ENCODE assay signal across 10 cellular contexts in genomic region chr13:41019578-41020347, GRCh38. TPM values are rescaled to one million over a fixed set of nuclear protein-coding genes. Genes with fewer than 3 reads are reported as not detected.
DNase-seq lines count a peak whose midpoint lies in the region; ATAC-seq, FAIRE-seq and TF ChIP-seq lines count a peak whose summit lies in the region.
"Had no signal": no experiment of that assay in that cellular context is flagged by ENCODE, and none has a peak within 500 bp of the region (broad histone marks: within the 10 kb centered on the region; RNA-seq: fewer than 3 reads in every experiment).

No MANE protein-coding gene starts in this region.

- H3K36me3 ChIP-seq in BLaER1 = no peaks in the 10 kb centered on the region
- no peaks in the 10 kb centered on the region for H3K36me3 ChIP-seq in adrenal gland (replicated peaks in 1 of 2)
- H3K36me3 ChIP-seq in gastroesophageal sphincter = no peaks in the 10 kb centered on the region

- H3K27me3 ChIP-seq in BLaER1 = no peaks in the 10 kb centered on the region
- no peaks in the 10 kb centered on the region for H3K27me3 ChIP-seq in adrenal gland
- H3K27me3 ChIP-seq in gastroesophageal sphincter = no peaks in the 10 kb centered on the region

- TF ChIP-seq CTCF in adrenal gland (IDR thresholded peaks at IDR 0.05) (no peak), gastroesophageal sphincter (IDR thresholded peaks at IDR 0.05) (no peak)

- peak overlapping the region; percentile 96 for H3K9ac ChIP-seq in BLaER1

- TF ChIP-seq EP300 in gastroesophageal sphincter (IDR thresholded peaks at IDR 0.05) = no peak

- DNase-seq in adrenal gland (no peak), memory B cell (ENCODE audit: low spot score in 2 of 2) (no peak), DMS153 (lab: John Stamatoyannopoulos, UW) (no peak), HTR-8/SVneo (ENCODE audit: insufficient read length, low spot score) (no peak)
- DNase-seq: HFFc6, NCI-H524 treated with DMSO at 0.1 percent for 48 hours had no signal

- H3K27me3 Mint-ChIP-seq in memory B cell = no peaks in the 10 kb centered on the region

- peak; percentile 56 for ATAC-seq in HG02943 (IDR thresholded peaks at IDR 0.05; ENCODE audit: low read depth, unreplicated experiment)
- ATAC-seq in memory B cell (ENCODE audit: low read depth) = no peak
- no peak for ATAC-seq in HG03025 (IDR thresholded peaks at IDR 0.05; ENCODE audit: low FRiP score, unreplicated experiment)
- no peak for ATAC-seq in gastroesophageal sphincter

- peak overlapping the region; percentile 71 for H3K4me2 ChIP-seq in BLaER1

- H3K4me3 Mint-ChIP-seq in memory B cell = no peak overlapping the region
- H3K4me3 Mint-ChIP-seq: HFFc6 had no signal

- H3K9me3 ChIP-seq in BLaER1 (no peaks in the 10 kb centered on the region), adrenal gland (replicated peaks in 1 of 3) (no peaks in the 10 kb centered on the region), gastroesophageal sphincter (no peaks in the 10 kb centered on the region)

- peaks cover 7% of the 10 kb centered on the region for H3K36me3 Mint-ChIP-seq in memory B cell

- TF ChIP-seq POLR2A in adrenal gland (IDR thresholded peaks at IDR 0.05) = no peak
- no peak for TF ChIP-seq POLR2A in gastroesophageal sphincter (IDR thresholded peaks at IDR 0.05)

- H3K9me3 Mint-ChIP-seq in memory B cell = no peaks in the 10 kb centered on the region
- H3K9me3 Mint-ChIP-seq: HFFc6 had no signal

- intact Hi-C loops in adrenal gland (cut with DNase I) = loop anchor here in 1 of 2 donors (5.0 kb wide), 1 partner anchor 33 kb away; no protein-coding TSS in a partner anchor

- H3K4me3 ChIP-seq in BLaER1 = peak overlapping the region; percentile 76
- no peak overlapping the region for H3K4me3 ChIP-seq in adrenal gland
- no peak overlapping the region for H3K4me3 ChIP-seq in gastroesophageal sphincter

- H4K20me1 ChIP-seq in BLaER1 = peaks cover 6% of the 10 kb centered on the region; the same call in 1 of the 2 replicates

- peaks cover 23% of the 10 kb centered on the region for H3K4me1 ChIP-seq in BLaER1
- H3K4me1 ChIP-seq in adrenal gland (replicated peaks in 1 of 2) = peaks cover 9 to 40% of the 10 kb centered on the region in 2 donors
- peaks cover 0 to 60% (median 5%) of the 10 kb centered on the region in 3 donors for H3K4me1 ChIP-seq in gastroesophageal sphincter

- peak overlapping the region; percentile 99 for H3K27ac Mint-ChIP-seq in memory B cell

- H3K27ac ChIP-seq in BLaER1 = peak overlapping the region; percentile 94
- H3K27ac ChIP-seq in adrenal gland = peak overlapping the region in 3 of 5 donors; percentile 20 to 73 (median 35)
- peak overlapping the region in 1 of 4 donors; percentile 3 for H3K27ac ChIP-seq in gastroesophageal sphincter

- WGBS in adrenal gland, 4 donors = 81 to 92% (median 83%) methylated on average over 2 of the region's 2 CpGs
- WGBS in gastroesophageal sphincter (ENCODE audit: low coverage in 1 of 2), 2 donors = 79 to 88% methylated on average over 2 of the region's 2 CpGs

- peaks cover 24% of the 10 kb centered on the region for H3K4me1 Mint-ChIP-seq in memory B cell

- FAIRE-seq in HTR-8/SVneo (lab: Jason Lieb, UNC) = no peak

RNA-seq across cellular contexts. Expression of gene ELF1, which starts 0.6 kb away (rescaled TPM):
- total RNA-seq in adrenal gland (10 to 100 TPM; 27.6 to 64.3 (median 54.1) TPM), gastroesophageal sphincter (10 to 100 TPM; 58.2 to 86.6 (median 69.3) TPM)
- polyA plus RNA-seq in adrenal gland = 10 to 100 TPM in 2 of 3 donors, 1 to 10 TPM in 1; 6.3 to 36.1 (median 10.4) TPM

RNA-seq across cellular contexts. Expression of gene WBP4, which starts 41.5 kb away (rescaled TPM):
- total RNA-seq in adrenal gland = 10 to 100 TPM in 5 of 8 donors, 1 to 10 TPM in 3; 8.1 to 19.1 (median 11.5) TPM
- polyA plus RNA-seq in adrenal gland = 10 to 100 TPM; 21.2 to 28.5 (median 28.0) TPM
- total RNA-seq in gastroesophageal sphincter = 10 to 100 TPM; 19.3 to 33.1 (median 25.1) TPM
